Comparison of ENCODE assay signal across 13 cellular contexts in the genomic region with DNA sequence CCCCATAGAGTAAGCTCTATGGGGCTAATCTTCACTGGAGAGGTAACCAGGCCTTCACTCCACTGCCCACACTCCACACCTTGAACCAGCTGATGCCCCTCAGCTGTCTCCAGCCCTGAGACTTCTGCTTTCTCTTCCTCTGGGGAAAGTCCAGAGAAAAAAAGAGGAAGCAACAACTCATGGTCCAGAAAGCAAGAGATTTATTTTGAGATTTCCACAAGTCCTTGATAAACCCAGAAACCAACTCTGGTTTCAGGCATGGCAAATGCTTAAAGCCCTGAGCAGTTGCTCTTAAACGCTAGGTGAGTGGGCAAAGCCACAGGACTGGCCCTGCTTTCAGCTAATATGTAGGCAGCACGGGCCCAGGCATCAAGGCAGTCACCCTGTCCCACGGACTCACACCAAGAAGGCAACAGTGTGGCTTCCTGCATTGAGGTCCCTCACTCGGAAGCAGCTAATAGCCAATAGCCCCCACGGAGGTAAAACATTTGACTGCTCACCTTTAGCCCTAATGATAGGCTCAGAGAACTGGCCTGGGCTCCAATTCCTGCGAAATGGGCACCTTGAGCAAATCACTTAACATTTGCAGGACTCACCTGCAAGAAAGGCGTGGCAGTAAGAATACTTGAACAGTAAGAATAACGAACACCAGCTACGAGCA. TPM values are rescaled to one million over a fixed set of nuclear protein-coding genes. Genes with fewer than 3 reads are reported as not detected.
DNase-seq lines count a peak whose midpoint lies in the region; ATAC-seq and TF ChIP-seq lines count a peak whose summit lies in the region.
"Had no signal": no experiment of that assay in that cellular context is flagged by ENCODE, and none has a peak within 500 bp of the region (broad histone marks: within the 10 kb centered on the region; RNA-seq: fewer than 3 reads in every experiment).

No MANE protein-coding gene starts in this region.

- TF ChIP-seq CTCF in OCI-LY7 (conservative IDR thresholded peaks at IDR 0.05; ENCODE audit: low read length), result no peak

- no peaks in the 10 kb centered on the region for H3K9me2 ChIP-seq in OCI-LY7 (ENCODE audit: insufficient read depth, low read length)

- peak overlapping the region; percentile 55 for H3K4me3 ChIP-seq in OCI-LY7 (ENCODE audit: low read depth, low read length, poor library complexity, severe bottlenecking)
- H3K4me3 ChIP-seq: esophagus squamous epithelium had no signal

- POLR2A ChIA-PET in OCI-LY7 (lab: Charles Lee), result interaction anchor here (0.7 to 3.4 kb wide), 7 partner anchors 8 to 28 kb away, joined by 3 to 23 read pairs (median 6); no protein-coding TSS in a partner anchor

- no peaks in the 10 kb centered on the region for H3K9me3 Mint-ChIP-seq in stimulated activated memory B cell treated with anti-CD40 and anti-IgM and Interleukin-4, amounts not matched to agents 10 μg/mL and 1 μg/mL and 100 μg/mL, for 72 hours

- no TSS peak for BruUV-seq in OCI-LY7 (replicated peaks; lab: Mats Ljungman, UMichigan)

- peak overlapping the region; percentile 93 for H3K27ac Mint-ChIP-seq in stimulated activated memory B cell treated with anti-CD40 and anti-IgM and Interleukin-4, amounts not matched to agents 10 μg/mL and 1 μg/mL and 100 μg/mL, for 72 hours

- peaks cover 78% of the 10 kb centered on the region for H3K4me1 Mint-ChIP-seq in stimulated activated memory B cell treated with anti-CD40 and anti-IgM and Interleukin-4, amounts not matched to agents 10 μg/mL and 1 μg/mL and 100 μg/mL, for 72 hours

- no peaks in the 10 kb centered on the region for H4K20me1 ChIP-seq in OCI-LY7 (ENCODE audit: insufficient read depth, low read length)

- peak; percentile 40 for ATAC-seq in HG02943 (IDR thresholded peaks at IDR 0.05; ENCODE audit: low read depth, unreplicated experiment)
- ATAC-seq in stimulated activated memory B cell treated with anti-CD40 and anti-IgM and Interleukin-4, amounts not matched to agents 10 μg/mL and 1 μg/mL and 100 μg/mL, for 72 hours, result peak; percentile 88

- peaks cover 24% of the 10 kb centered on the region for H3K36me3 Mint-ChIP-seq in stimulated activated memory B cell treated with anti-CD40 and anti-IgM and Interleukin-4, amounts not matched to agents 10 μg/mL and 1 μg/mL and 100 μg/mL, for 72 hours

- peak overlapping the region; percentile 82 for H3K4me2 ChIP-seq in OCI-LY7 (ENCODE audit: low read length)

- peak overlapping the region; percentile 9; the same call in 1 of the 2 replicates for H2AFZ ChIP-seq in OCI-LY7 (ENCODE audit: low read length)

- peaks cover 28% of the 10 kb centered on the region for H3K79me2 ChIP-seq in OCI-LY7 (ENCODE audit: insufficient read depth, low read depth, low read length)

- peak overlapping the region; percentile 74 for H3K4me3 Mint-ChIP-seq in stimulated activated memory B cell treated with anti-CD40 and anti-IgM and Interleukin-4, amounts not matched to agents 10 μg/mL and 1 μg/mL and 100 μg/mL, for 72 hours

- H3K4me1 ChIP-seq in OCI-LY7 (ENCODE audit: insufficient read depth, low read length, poor library complexity, severe bottlenecking), result peaks cover 63% of the 10 kb centered on the region

- H3K36me3 ChIP-seq in OCI-LY7 (ENCODE audit: insufficient read depth, low read length), result peaks cover 29% of the 10 kb centered on the region

- no peaks in the 10 kb centered on the region for H3K27me3 Mint-ChIP-seq in stimulated activated memory B cell treated with anti-CD40 and anti-IgM and Interleukin-4, amounts not matched to agents 10 μg/mL and 1 μg/mL and 100 μg/mL, for 72 hours

- intact Hi-C loops in OCI-LY7 (cut with micrococcal nuclease; ENCODE audit: unreplicated experiment), result loop anchor here (1.0 kb wide), 2 partner anchors 21 to 196 kb away; a partner anchor contains a TSS

- H3K27ac ChIP-seq in OCI-LY7 (ENCODE audit: low read depth, low read length, poor library complexity, severe bottlenecking), result peak overlapping the region; percentile 94
- H3K27ac ChIP-seq: 22Rv1 had no signal

- DNase-seq in SIG-M5 treated with dmso at 0.1 percent for 504 hours (lab: John Stamatoyannopoulos, UW; ENCODE audit: unreplicated experiment), result peak; percentile 62
- DNase-seq in SIG-M5 (lab: John Stamatoyannopoulos, UW), result no peak
- peak; percentile 87 for DNase-seq in OCI-LY7 (ENCODE audit: low spot score)
- DNase-seq in OCI-M2 (lab: John Stamatoyannopoulos, UW; ENCODE audit: unreplicated experiment), result no peak
- no peak for DNase-seq in NCI-H526 treated with DMSO at 0.1 percent for 48 hours (lab: John Stamatoyannopoulos, UW)
- DNase-seq in HK-2 (ENCODE audit: unreplicated experiment), result no peak
- DNase-seq: activated naive CD4-positive, alpha-beta T cell; esophagus squamous epithelium; NCI-H774; occipital lobe had no signal

- no peaks in the 10 kb centered on the region for H3K9me3 ChIP-seq in OCI-LY7 (ENCODE audit: low read length)
- H3K9me3 ChIP-seq: esophagus squamous epithelium had no signal

- CTCF ChIA-PET in OCI-LY7 (lab: Charles Lee; ENCODE audit: unreplicated experiment), result interaction anchor here (2.5 kb wide), 1 partner anchor 21 kb away, joined by 19 read pairs; no protein-coding TSS in a partner anchor

RNA-seq across cellular contexts. Expression of a gene that starts 4.3 kb away (rescaled TPM):
- 21.7 and 28.1 TPM in 2 replicates for total RNA-seq in OCI-LY7 (2014; rRNA removed; shearing (Covaris generic))
- 58.2 and 63.8 TPM in 2 replicates for total RNA-seq in OCI-LY7 (2022)

RNA-seq across cellular contexts. Expression of a gene that starts 4.8 kb away (rescaled TPM):
- total RNA-seq in OCI-LY7 (2014; rRNA removed; shearing (Covaris generic)), result 25.8 and 31.1 TPM in 2 replicates
- total RNA-seq in OCI-LY7 (2022), result 48.8 and 51.5 TPM in 2 replicates

RNA-seq across cellular contexts. Expression of a gene that starts 24.3 kb away (rescaled TPM):
- 75.3 and 77.8 TPM in 2 replicates for total RNA-seq in OCI-LY7 (2014; rRNA removed; shearing (Covaris generic))
- total RNA-seq in OCI-LY7 (2022), result 166 and 169 TPM in 2 replicates

RNA-seq across cellular contexts. Expression of a gene that starts 24.5 kb away (rescaled TPM):
- total RNA-seq in OCI-LY7 (2014; rRNA removed; shearing (Covaris generic)), result 194 and 218 TPM in 2 replicates
- total RNA-seq in OCI-LY7 (2022), result 211 and 225 TPM in 2 replicates

RNA-seq across cellular contexts. Expression of a gene that starts 35.0 kb away (rescaled TPM):
- 0.64 and 1.4 TPM in 2 replicates for total RNA-seq in OCI-LY7 (2014; rRNA removed; shearing (Covaris generic))
- total RNA-seq in OCI-LY7 (2022), result 1.8 and 2.5 TPM in 2 replicates

Comparison
In these comparisons a context has a peak if more than half of its experiments do, and no peak if none do; other contexts are left out.
1. DNase-seq: peak in SIG-M5 treated with dmso at 0.1 percent for 504 hours (single experiment) and OCI-LY7 (single experiment); none in SIG-M5 (single experiment), OCI-M2 (single experiment), NCI-H526 treated with DMSO at 0.1 percent for 48 hours (single experiment) and HK-2 (single experiment).